ENCODE assay signal across 8 cellular contexts in genomic region chr5:181188700-181189362, GRCh38. TPM values are rescaled to one million over a fixed set of nuclear protein-coding genes. Genes with fewer than 3 reads are reported as not detected.
A peak's percentile ranks its signal among the peaks of the same experiment; 100 is the strongest.
DNase-seq lines count a peak whose midpoint lies in the region; FAIRE-seq and TF ChIP-seq lines count a peak whose summit lies in the region.

No MANE protein-coding gene starts in this region.

- no peaks in the 10 kb centered on the region for H3K9me3 Mint-ChIP-seq in activated T-cell treated with anti-CD3 and anti-CD28 coated beads, Interleukin-2, amount 50 U/mL, for 24 hours

- H3K4me3 ChIP-seq in AG04449 (ENCODE audit: low read depth, low read length): peak overlapping the region; percentile 90
- peak overlapping the region; percentile 91 for H3K4me3 ChIP-seq in fibroblast of the aortic adventitia (ENCODE audit: low read depth, low read length)
- H3K4me3 ChIP-seq in neutrophil (ENCODE audit: low read depth in 1 of 2, low read length in 1 of 2): peak overlapping the region; percentile 77 to 86
- peak overlapping the region; percentile 66 to 78 (median 72) for H3K4me3 ChIP-seq in tibial nerve

- H3K4me1 Mint-ChIP-seq in activated T-cell treated with anti-CD3 and anti-CD28 coated beads, Interleukin-2, amount 50 U/mL, for 24 hours (ENCODE audit: low read depth): peaks cover 71% of the 10 kb centered on the region

- peak overlapping the region; percentile 88 for H3K4me3 Mint-ChIP-seq in activated T-cell treated with anti-CD3 and anti-CD28 coated beads, Interleukin-2, amount 50 U/mL, for 24 hours

- H3K4me1 ChIP-seq in neutrophil (ENCODE audit: control insufficient read depth in 1 of 2, insufficient read depth in 1 of 2, low read depth in 1 of 2, low read length in 1 of 2): peaks cover 47 to 55% of the 10 kb centered on the region in 2 experiments
- H3K4me1 ChIP-seq in tibial nerve: peaks cover 0 to 37% (median 5%) of the 10 kb centered on the region in 4 donors

- DNase-seq in AG04449 (ENCODE audit: low read depth, low spot score) (no peak), KBM-7 (peak; percentile 90), fibroblast of the aortic adventitia (ENCODE audit: low read depth) (peak; percentile 82), tibial nerve (ENCODE audit: low spot score in 2 of 2) (peak; percentile 78 to 95), D721Med (ENCODE audit: insufficient read length, low spot score) (no peak), COR-L47 (lab: John Stamatoyannopoulos, UW) (no peak)
- peak; percentile 86 for DNase-seq in activated T-cell treated with anti-CD3 and anti-CD28 coated beads, Interleukin-2, amount 50 U/mL, for 24 hours

- TF ChIP-seq EP300 in tibial nerve (IDR thresholded peaks at IDR 0.05): peak; percentile 26 to 40

- FAIRE-seq in D721Med (lab: Jason Lieb, UNC): no peak

- H3K27me3 ChIP-seq in neutrophil (peaks cover 74% of the 10 kb centered on the region), tibial nerve (no peaks in the 10 kb centered on the region)

- TF ChIP-seq CTCF in AG04449 (IDR thresholded peaks at IDR 0.05; ENCODE audit: insufficient read depth, low read length, missing control alignments) (no peak), fibroblast of the aortic adventitia (IDR thresholded peaks at IDR 0.05; ENCODE audit: insufficient read depth, low read length) (no peak), neutrophil (IDR thresholded peaks at IDR 0.05) (no peak), tibial nerve (IDR thresholded peaks at IDR 0.05) (no peak), D721Med (IDR thresholded peaks at IDR 0.05; ENCODE audit: insufficient read depth, missing control alignments) (no peak)

- no peaks in the 10 kb centered on the region for H3K36me3 ChIP-seq in neutrophil
- no peaks in the 10 kb centered on the region for H3K36me3 ChIP-seq in tibial nerve

- 0 to 1% methylated on average over 31 to 35 of the region's 35 CpGs for WGBS in tibial nerve, 2 donors

- H3K9me3 ChIP-seq in neutrophil (no peaks in the 10 kb centered on the region), tibial nerve (no peaks in the 10 kb centered on the region)

- CTCF ChIA-PET in AG04449 (lab: Yijun Ruan, JAX): interaction anchor here (1.0 to 3.8 kb wide), 5 partner anchors 9 to 23 kb away, joined by 3 to 29 read pairs (median 5); partner anchors contain the start of gene TRIM7

- H3K27ac ChIP-seq in neutrophil: peak overlapping the region; percentile 31
- peak overlapping the region; percentile 82 to 92 (median 90) for H3K27ac ChIP-seq in tibial nerve

- in situ Hi-C loops in KBM-7 (cut with MboI; ENCODE audit: low pct_unique_long_range_greater_than_20kb, low sequenced_read_pairs): no loop called here

- H3K27ac Mint-ChIP-seq in activated T-cell treated with anti-CD3 and anti-CD28 coated beads, Interleukin-2, amount 50 U/mL, for 24 hours: peak overlapping the region; percentile 96

- POLR2A ChIA-PET in AG04449 (lab: Yijun Ruan, JAX): interaction anchor here (1.7 to 3.5 kb wide), 3 partner anchors 18 to 72 kb away, joined by 6 to 17 read pairs (median 6); partner anchors contain the start of gene TRIM52

- H3K27me3 Mint-ChIP-seq in activated T-cell treated with anti-CD3 and anti-CD28 coated beads, Interleukin-2, amount 50 U/mL, for 24 hours: no peaks in the 10 kb centered on the region

- no peak for TF ChIP-seq POLR2A in tibial nerve (IDR thresholded peaks at IDR 0.05)

- H3K36me3 Mint-ChIP-seq in activated T-cell treated with anti-CD3 and anti-CD28 coated beads, Interleukin-2, amount 50 U/mL, for 24 hours (ENCODE audit: low read depth): peaks cover 34% of the 10 kb centered on the region

RNA-seq across cellular contexts. Expression of gene TRIM7, which starts 16.2 kb away (rescaled TPM):
- total RNA-seq in fibroblast of the aortic adventitia (ENCODE audit: low replicate concordance): 0.74 and 3.3 TPM in 2 replicates
- 10 to 100 TPM in 3 of 4 donors, 1 to 10 TPM in 1; 3.7 to 12.1 (median 10.6) TPM for total RNA-seq in tibial nerve

RNA-seq across cellular contexts. Expression of gene TRIM41, which starts 34.2 kb away (rescaled TPM):
- total RNA-seq in fibroblast of the aortic adventitia (ENCODE audit: low replicate concordance) (12.7 and 19.1 TPM in 2 replicates), tibial nerve (10 to 100 TPM; 17.9 to 25.7 (median 22.7) TPM)

RNA-seq across cellular contexts. Expression of gene OR2V2, which starts 41.4 kb away (rescaled TPM):
- total RNA-seq in fibroblast of the aortic adventitia (ENCODE audit: low replicate concordance) (not detected in 2 replicates), tibial nerve (not detected)

RNA-seq across cellular contexts. Expression of gene RACK1, which starts 54.9 kb away (rescaled TPM):
- 2,117 and 4,931 TPM in 2 replicates for total RNA-seq in fibroblast of the aortic adventitia (ENCODE audit: low replicate concordance)
- 1,000 to 10,000 TPM; 1,722 to 2,174 (median 1,870) TPM for total RNA-seq in tibial nerve

RNA-seq across cellular contexts. Expression of gene OR2V1, which starts 57.9 kb away (rescaled TPM):
- total RNA-seq in fibroblast of the aortic adventitia (ENCODE audit: low replicate concordance) (not detected in 2 replicates), tibial nerve (not detected)

Comparison
In these comparisons a context has a peak if more than half of its experiments do, and no peak if none do; other contexts are left out.
1. DNase-seq: peak in KBM-7 (single experiment), activated T-cell treated with anti-CD3 and anti-CD28 coated beads, Interleukin-2, amount 50 U/mL, for 24 hours (single experiment), fibroblast of the aortic adventitia (single experiment) and tibial nerve (2 of 2); none in AG04449 (single experiment), D721Med (single experiment) and COR-L47 (single experiment).
2. Peak in every context shown above with its lines, with median percentiles within 50 percentile points of each other: H3K4me3 ChIP-seq.